9 cellular contexts compared by ENCODE assay signal in genomic region chr3:69309810-69310209, GRCh38.
DNase-seq lines count a peak whose midpoint lies in the region; ATAC-seq and TF ChIP-seq lines count a peak whose summit lies in the region.
"Had no signal": no experiment of that assay in that cellular context is flagged by ENCODE, and none has a peak within 500 bp of the region (broad histone marks: within the 10 kb centered on the region; RNA-seq: fewer than 3 reads in every experiment).

No MANE protein-coding gene starts in this region.

- no peak overlapping the region for H3K9ac ChIP-seq in mesenchymal stem cell (ENCODE audit: low read length)

- H3K27ac ChIP-seq in body of pancreas: no peak overlapping the region
- H3K27ac ChIP-seq in layer of hippocampus (ENCODE audit: low read depth, low read length): peak overlapping the region; percentile 66
- H3K27ac ChIP-seq in mesenchymal stem cell (ENCODE audit: low read length, poor library complexity, severe bottlenecking): no peak overlapping the region

- no peak overlapping the region for H3K4me2 ChIP-seq in mesenchymal stem cell (ENCODE audit: low read length, poor library complexity, severe bottlenecking)

- H3K4me1 ChIP-seq in body of pancreas (peaks cover 4% of the 10 kb centered on the region), mesenchymal stem cell (ENCODE audit: control insufficient read depth, insufficient read depth, low read depth, low read length) (no peaks in the 10 kb centered on the region)

- intact Hi-C loops in body of pancreas (cut with DNase I) (loop anchor here (5.0 kb wide), 1 partner anchor 148 kb away; no protein-coding TSS in a partner anchor), lower leg skin (cut with DNase I; ENCODE audit: low total_unique reads) (no loop called here)

- H3K27me3 ChIP-seq in body of pancreas (no peaks in the 10 kb centered on the region), layer of hippocampus (ENCODE audit: control insufficient read depth, insufficient read depth, low read length) (no peaks in the 10 kb centered on the region), mesenchymal stem cell (ENCODE audit: control insufficient read depth in 1 of 2, insufficient read depth in 1 of 2, low read length in 2 of 2) (no peaks in the 10 kb centered on the region)

- peak; percentile 44 for TF ChIP-seq CTCF in HFF-Myc (IDR thresholded peaks at IDR 0.05; ENCODE audit: low read depth, low read length, missing control alignments)
- TF ChIP-seq CTCF in body of pancreas (IDR thresholded peaks at IDR 0.05): peak in 6 of 7 experiments; percentile 25 to 50 (median 35)
- no peak for TF ChIP-seq CTCF in lower leg skin (IDR thresholded peaks at IDR 0.05)

- no peak overlapping the region for H2BK12ac ChIP-seq in mesenchymal stem cell (ENCODE audit: low read length in 2 of 2)

- no peak overlapping the region for H2BK5ac ChIP-seq in mesenchymal stem cell (ENCODE audit: low read depth, low read length, poor library complexity, severe bottlenecking)

- no peak overlapping the region for H3K18ac ChIP-seq in mesenchymal stem cell (ENCODE audit: low read depth in 1 of 2, low read length in 2 of 2)

- no peak overlapping the region for H2BK15ac ChIP-seq in mesenchymal stem cell (ENCODE audit: low read depth, poor library complexity, severe bottlenecking)

- 40 to 45% methylated on average over 3 of the region's 3 CpGs for WGBS in body of pancreas, 2 donors
- WGBS in mesenchymal stem cell: 77% methylated on average over 3 of the region's 3 CpGs
- 70 to 82% methylated on average over 3 of the region's 3 CpGs for WGBS in lower leg skin, 2 donors

- peak; percentile 54 for DNase-seq in ACHN
- no peak for DNase-seq in HFF-Myc (ENCODE audit: extremely low read depth, low read depth)
- peak in 2 of 4 donors; percentile 12 to 20 for DNase-seq in body of pancreas
- no peak for DNase-seq in mesenchymal stem cell
- no peak for DNase-seq in activated effector memory CD4-positive, alpha-beta T cell treated with Interleukin-2 at 50 U/mL for 16 hours
- no peak for DNase-seq in lower leg skin (ENCODE audit: low spot score in 2 of 2)
- DNase-seq: stimulated activated naive CD4-positive, alpha-beta T cell treated with Interleukin-2 at 50 U/mL for 16 hours had no signal

- TF ChIP-seq POLR2A in body of pancreas (IDR thresholded peaks at IDR 0.05) (no peak), lower leg skin (IDR thresholded peaks at IDR 0.05) (no peak)

- no peak overlapping the region for H2AK5ac ChIP-seq in mesenchymal stem cell (ENCODE audit: low read length, severe bottlenecking)

- no peaks in the 10 kb centered on the region for H3K79me1 ChIP-seq in mesenchymal stem cell (replicated peaks; ENCODE audit: low read length, poor library complexity, severe bottlenecking)

- H3K23ac ChIP-seq in mesenchymal stem cell (ENCODE audit: low read length in 2 of 2): no peak overlapping the region

- no peak overlapping the region for H2AFZ ChIP-seq in mesenchymal stem cell (ENCODE audit: low read depth, low read length)

- no peak overlapping the region for H2BK120ac ChIP-seq in mesenchymal stem cell (ENCODE audit: low read depth, low read length)

- H4K91ac ChIP-seq in mesenchymal stem cell (ENCODE audit: low read length): no peak overlapping the region

- no peak overlapping the region for H3K4ac ChIP-seq in mesenchymal stem cell (ENCODE audit: low read depth in 1 of 2, low read length in 2 of 2)

- in situ Hi-C loops in ACHN (cut with HindIII; ENCODE audit: low pct_ligation_motif_present, low pct_unique_long_range_greater_than_20kb, low sequenced_read_pairs): no loop called here

- ATAC-seq in body of pancreas (no peak), GM21786 (IDR thresholded peaks at IDR 0.05; ENCODE audit: unreplicated experiment) (no peak)

- no peaks in the 10 kb centered on the region for H3K36me3 ChIP-seq in body of pancreas (replicated peaks in 1 of 2; ENCODE audit: insufficient read depth in 1 of 2, low read depth in 2 of 2)
- H3K36me3 ChIP-seq in mesenchymal stem cell (ENCODE audit: control insufficient read depth in 1 of 2, insufficient read depth in 2 of 2, low read depth in 1 of 2, low read length in 2 of 2): no peaks in the 10 kb centered on the region

- H3K14ac ChIP-seq in mesenchymal stem cell (ENCODE audit: low read length in 2 of 2): no peak overlapping the region

- H3K9me3 ChIP-seq in body of pancreas: no peaks in the 10 kb centered on the region
- no peaks in the 10 kb centered on the region for H3K9me3 ChIP-seq in mesenchymal stem cell (ENCODE audit: control insufficient read depth, low read length)

- no peak overlapping the region for H3K4me3 ChIP-seq in HFF-Myc (replicated peaks; ENCODE audit: low read depth, low read length)
- H3K4me3 ChIP-seq in body of pancreas: no peak overlapping the region
- H3K4me3 ChIP-seq in mesenchymal stem cell (ENCODE audit: insufficient read depth in 1 of 2, low read depth in 1 of 2, low read length in 2 of 2): no peak overlapping the region
- H3K4me3 ChIP-seq in lower leg skin (ENCODE audit: low read depth, poor library complexity, severe bottlenecking): no peak overlapping the region

- H4K8ac ChIP-seq in mesenchymal stem cell (ENCODE audit: low read length): no peak overlapping the region

Comparison
In these comparisons a context has a peak if more than half of its experiments do, and no peak if none do; other contexts are left out.
1. CTCF ChIP-seq: peak in HFF-Myc (single experiment) and body of pancreas (6 of 7); none in lower leg skin (0 of 3).